ENCODE assay signal across 32 cellular contexts in genomic region chrX:69741706-69742105, GRCh38.
"Had no signal": no experiment of that assay in that cellular context is flagged by ENCODE, and none has a peak within 500 bp of the region (broad histone marks: within the 10 kb centered on the region; RNA-seq: fewer than 3 reads in every experiment).

No MANE protein-coding gene starts in this region.

- H3K4me2 ChIP-seq: neural progenitor cell, smooth muscle cell had no signal

- H2AFZ ChIP-seq: neural progenitor cell, parathyroid adenoma had no signal

- H3K9ac ChIP-seq: neural progenitor cell, parathyroid adenoma had no signal

- DNase-seq: natural killer cell; occipital lobe; ovary; posterior cingulate gyrus; psoas muscle; right cardiac atrium; right lobe of liver; spleen; stimulated activated CD4-positive, alpha-beta T cell treated with anti-CD3 and anti-CD28 coated beads, Interleukin-12 subunit alpha, Interleukin-12 subunit beta, amount 100 ng/mL, for 4 hours; stimulated activated CD4-positive, alpha-beta T cell treated with anti-CD3 and anti-CD28 coated beads, Interleukin-1b, Interleukin-23, amount 100 ng/mL, for 48 hours; stimulated activated CD4-positive, alpha-beta T cell treated with anti-CD3 and anti-CD28 coated beads, Interleukin-4, amount 100 ng/mL, for 1 hour; stimulated activated CD4-positive, alpha-beta T cell treated with anti-CD3 and anti-CD28 coated beads, Interleukin-4, amount 100 ng/mL, for 4 hours; stimulated activated CD8-positive, alpha-beta memory T cell treated with anti-CD3 and anti-CD28 coated beads, Interleukin-4, amount 100 ng/mL, for 48 hours; stimulated activated naive CD4-positive, alpha-beta T cell; stimulated activated naive CD8-positive, alpha-beta T cell treated with anti-CD3 and anti-CD28 coated beads, Interleukin-15, amount 100 ng/mL, for 72 hours; stimulated activated naive CD8-positive, alpha-beta T cell treated with anti-CD3 and anti-CD28 coated beads, Interleukin-15, Interleukin-2, amounts not matched to agents 100 U/mL and 50 U/mL, for 24 hours; substantia nigra; testis; tibial artery; transverse colon; upper lobe of right lung had no signal

- H3K27me3 Mint-ChIP-seq: progenitor cell of endocrine pancreas; stimulated activated memory B cell treated with anti-CD40 and anti-IgM and Interleukin-4, amounts not matched to agents 10 μg/mL and 1 μg/mL and 100 μg/mL, for 72 hours; stimulated activated naive CD8-positive, alpha-beta T cell treated with anti-CD3 and anti-CD28 coated beads, Interleukin-15, amount 100 ng/mL, for 72 hours; type B pancreatic cell had no signal

- H3K4me3 Mint-ChIP-seq: natural killer cell; nephron; neural progenitor cell; stimulated activated memory B cell treated with anti-CD40 and anti-IgM and Interleukin-4, amounts not matched to agents 10 μg/mL and 1 μg/mL and 100 μg/mL, for 72 hours; stimulated activated naive CD8-positive, alpha-beta T cell treated with anti-CD3 and anti-CD28 coated beads, Interleukin-15, amount 100 ng/mL, for 72 hours; type B pancreatic cell had no signal

- H3K4me1 Mint-ChIP-seq: natural killer cell; nephron; neural progenitor cell; stimulated activated memory B cell treated with anti-CD40 and anti-IgM and Interleukin-4, amounts not matched to agents 10 μg/mL and 1 μg/mL and 100 μg/mL, for 72 hours; stimulated activated naive CD8-positive, alpha-beta T cell treated with anti-CD3 and anti-CD28 coated beads, Interleukin-15, amount 100 ng/mL, for 72 hours had no signal

- H3K27ac Mint-ChIP-seq: natural killer cell; nephron; neural progenitor cell; progenitor cell of endocrine pancreas; stimulated activated memory B cell treated with anti-CD40 and anti-IgM and Interleukin-4, amounts not matched to agents 10 μg/mL and 1 μg/mL and 100 μg/mL, for 72 hours; stimulated activated naive CD8-positive, alpha-beta T cell treated with anti-CD3 and anti-CD28 coated beads, Interleukin-15, amount 100 ng/mL, for 72 hours; type B pancreatic cell had no signal

- H3K4me1 ChIP-seq: neural progenitor cell, parathyroid adenoma, psoas muscle, right lobe of liver, spleen, suprapubic skin, testis, tibial artery, transverse colon, upper lobe of right lung, vagina had no signal

- H3K27me3 ChIP-seq: neural progenitor cell, ovary, right lobe of liver, spleen, suprapubic skin, testis, tibial artery, transverse colon, upper lobe of right lung, vagina had no signal

- H3K79me2 ChIP-seq: parathyroid adenoma had no signal

- H3K9me3 ChIP-seq: ovary, suprapubic skin, testis, transverse colon, upper lobe of right lung had no signal

- H3K36me3 ChIP-seq: neural progenitor cell, ovary, right lobe of liver, spleen, suprapubic skin, tibial artery, transverse colon, upper lobe of right lung, vagina had no signal

- ATAC-seq: natural killer cell; psoas muscle; right cardiac atrium; right lobe of liver; stimulated activated memory B cell treated with anti-CD40 and anti-IgM and Interleukin-4, amounts not matched to agents 10 μg/mL and 1 μg/mL and 100 μg/mL, for 72 hours; stimulated activated naive CD8-positive, alpha-beta T cell treated with anti-CD3 and anti-CD28 coated beads, Interleukin-15, amount 100 ng/mL, for 72 hours; stimulated activated naive CD8-positive, alpha-beta T cell treated with anti-CD3 and anti-CD28 coated beads, Interleukin-15, Interleukin-2, amounts not matched to agents 100 U/mL and 50 U/mL, for 24 hours; upper lobe of right lung had no signal

- H3K27ac ChIP-seq: neural progenitor cell, ovary, parathyroid adenoma, psoas muscle, right lobe of liver, skin epidermis, spleen, suprapubic skin, testis, tibial artery, transverse colon, upper lobe of right lung, vagina had no signal

- H3K36me3 Mint-ChIP-seq: neural progenitor cell; stimulated activated memory B cell treated with anti-CD40 and anti-IgM and Interleukin-4, amounts not matched to agents 10 μg/mL and 1 μg/mL and 100 μg/mL, for 72 hours; type B pancreatic cell had no signal

- H3K4me3 ChIP-seq: neural progenitor cell, ovary, psoas muscle, right lobe of liver, skin epidermis, smooth muscle cell, spleen, suprapubic skin, testis, tibial artery, transverse colon, upper lobe of right lung, vagina had no signal

- FAIRE-seq: urothelium cell line had no signal
